12 cellular contexts compared by ENCODE assay signal in genomic region chr1:85494957-85495266, GRCh38. TPM values are rescaled to one million over a fixed set of nuclear protein-coding genes. Genes with fewer than 3 reads are reported as not detected.
DNase-seq lines count a peak whose midpoint lies in the region; ATAC-seq and TF ChIP-seq lines count a peak whose summit lies in the region.
"Had no signal": no experiment of that assay in that cellular context is flagged by ENCODE, and none has a peak within 500 bp of the region (broad histone marks: within the 10 kb centered on the region; RNA-seq: fewer than 3 reads in every experiment).

No MANE protein-coding gene starts in this region.

- no peak overlapping the region for H3K4me3 ChIP-seq in effector memory CD4-positive, alpha-beta T cell (ENCODE audit: insufficient read depth, low read depth, low read length, poor library complexity, severe bottlenecking)
- H3K4me3 ChIP-seq: lung, transverse colon had no signal

- no peaks in the 10 kb centered on the region for H3K4me1 Mint-ChIP-seq in endothelial cell (ENCODE audit: unreplicated experiment)

- no peaks in the 10 kb centered on the region for H3K36me3 ChIP-seq in effector memory CD4-positive, alpha-beta T cell (ENCODE audit: control insufficient read depth, insufficient read depth, low read length)
- H3K36me3 ChIP-seq: transverse colon had no signal

- no peak for TF ChIP-seq CTCF in endothelial cell (IDR thresholded peaks at IDR 0.05; ENCODE audit: unreplicated experiment)
- TF ChIP-seq CTCF in omental fat pad (IDR thresholded peaks at IDR 0.05) = no peak

- no peak overlapping the region for H3K4me3 Mint-ChIP-seq in endothelial cell (ENCODE audit: unreplicated experiment)

- H3K9me3 ChIP-seq in effector memory CD4-positive, alpha-beta T cell (ENCODE audit: control insufficient read depth, low read length) = no peaks in the 10 kb centered on the region
- H3K9me3 ChIP-seq: transverse colon had no signal

- no peaks in the 10 kb centered on the region for H3K36me3 Mint-ChIP-seq in endothelial cell (ENCODE audit: low read depth, unreplicated experiment)

- H3K4me1 ChIP-seq in effector memory CD4-positive, alpha-beta T cell (ENCODE audit: control insufficient read depth, insufficient read depth, low read length, poor library complexity, severe bottlenecking) = no peaks in the 10 kb centered on the region
- H3K4me1 ChIP-seq: transverse colon had no signal

- H3K27ac ChIP-seq in effector memory CD4-positive, alpha-beta T cell (ENCODE audit: insufficient read depth, low read length, poor library complexity, severe bottlenecking) = no peak overlapping the region
- H3K27ac ChIP-seq: HL-60, transverse colon had no signal

- peak; percentile 64 for DNase-seq in Daoy (ENCODE audit: low read depth)
- peak; percentile 34 for DNase-seq in NCI-H146 treated with DMSO at 0.1 percent for 48 hours (lab: John Stamatoyannopoulos, UW; ENCODE audit: unreplicated experiment)
- peak; percentile 6 for DNase-seq in endothelial cell (ENCODE audit: low spot score)
- no peak for DNase-seq in omental fat pad (ENCODE audit: low spot score)
- no peak for DNase-seq in NCI-H446 treated with DMSO at 0.1 percent for 48 hours (lab: John Stamatoyannopoulos, UW)
- DNase-seq in effector memory CD4-positive, alpha-beta T cell = no peak
- DNase-seq: activated CD4-positive, alpha-beta T cell treated with anti-CD3 and anti-CD28 coated beads, Interleukin-2, amount 50 U/mL, for 48 hours had no signal

- no peak overlapping the region for H3K27ac Mint-ChIP-seq in endothelial cell (ENCODE audit: unreplicated experiment)

- no peaks in the 10 kb centered on the region for H3K27me3 Mint-ChIP-seq in endothelial cell (ENCODE audit: unreplicated experiment)

- no peaks in the 10 kb centered on the region for H3K27me3 ChIP-seq in effector memory CD4-positive, alpha-beta T cell (replicated peaks; ENCODE audit: control insufficient read depth, insufficient read depth, low read length, poor library complexity, severe bottlenecking)
- H3K27me3 ChIP-seq: transverse colon had no signal

- no peaks in the 10 kb centered on the region for H3K9me3 Mint-ChIP-seq in endothelial cell (ENCODE audit: unreplicated experiment)

- ATAC-seq in omental fat pad (ENCODE audit: low FRiP score) = peak; percentile 64
- ATAC-seq in HG03097 (IDR thresholded peaks at IDR 0.05; ENCODE audit: low FRiP score, unreplicated experiment) = no peak
- ATAC-seq in GM18511 (IDR thresholded peaks at IDR 0.05; ENCODE audit: unreplicated experiment) = no peak

RNA-seq across cellular contexts. Expression of gene DDAH1, which starts 30.0 kb away (rescaled TPM):
- total RNA-seq in Daoy (2014; rRNA removed; shearing (Covaris generic)) = 56.3 and 63.0 TPM in 2 replicates
- total RNA-seq in endothelial cell (ENCODE audit: unreplicated experiment) (10.8 TPM), omental fat pad (10 to 100 TPM; 11.2 to 16.7 (median 15.8) TPM)

Comparison
In these comparisons a context has a peak if more than half of its experiments do, and no peak if none do; other contexts are left out.
1. DNase-seq: peak in Daoy (single experiment), NCI-H146 treated with DMSO at 0.1 percent for 48 hours (single experiment) and endothelial cell (single experiment); none in omental fat pad (single experiment), NCI-H446 treated with DMSO at 0.1 percent for 48 hours (single experiment) and effector memory CD4-positive, alpha-beta T cell (0 of 3).